In the genomic region with DNA sequence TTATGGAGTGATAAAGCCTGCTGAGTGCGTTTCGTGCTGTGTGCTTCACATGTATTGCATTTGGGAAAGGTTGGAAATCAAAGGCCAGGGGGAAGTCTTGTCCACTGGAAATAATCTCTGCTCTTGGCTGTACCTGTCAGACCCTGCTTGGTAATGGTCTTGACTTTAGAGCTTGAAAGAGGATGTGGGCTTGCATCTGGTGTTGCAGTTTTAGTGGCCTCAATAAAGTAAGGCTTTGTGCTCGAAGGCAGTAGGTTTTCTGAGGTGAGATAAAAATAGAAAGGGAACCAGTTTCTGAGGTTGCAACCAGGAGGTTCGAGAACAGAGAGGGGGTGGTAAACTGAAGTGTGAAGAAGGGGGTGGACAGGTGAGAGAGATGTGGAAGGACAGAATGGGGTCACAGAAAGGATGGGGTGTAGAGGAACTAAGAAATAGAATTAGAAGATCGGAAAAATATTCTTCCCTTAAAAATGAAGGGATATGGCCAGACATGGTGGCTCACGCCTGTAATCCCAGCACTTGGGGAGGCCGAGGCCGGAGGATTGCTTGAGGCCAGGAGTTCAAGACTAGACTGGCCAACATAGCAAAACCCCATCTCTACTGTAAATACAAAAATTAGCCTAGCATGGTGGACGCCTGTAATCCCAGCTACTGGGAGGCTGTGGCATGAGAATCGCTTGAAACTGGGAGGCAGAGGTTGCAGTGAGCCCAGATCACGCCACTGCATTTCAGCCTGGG, we compare ENCODE assay signal across 8 cellular contexts. TPM values are rescaled to one million over a fixed set of nuclear protein-coding genes. Genes with fewer than 3 reads are reported as not detected.
DNase-seq lines count a peak whose midpoint lies in the region; TF ChIP-seq lines count a peak whose summit lies in the region.

No MANE protein-coding gene starts in this region.

- H3K18ac ChIP-seq in mesenchymal stem cell (ENCODE audit: low read depth in 1 of 2, low read length in 2 of 2): no peak overlapping the region

- no peak for TF ChIP-seq CTCF in adrenal gland (IDR thresholded peaks at IDR 0.05)

- H3K4me1 ChIP-seq in CD4-positive, alpha-beta memory T cell (ENCODE audit: insufficient read depth, low read length): peaks cover 46% of the 10 kb centered on the region
- H3K4me1 ChIP-seq in adrenal gland (replicated peaks in 1 of 2) (peaks cover 38 to 40% of the 10 kb centered on the region in 2 donors), mesenchymal stem cell (ENCODE audit: control insufficient read depth, insufficient read depth, low read depth, low read length) (peaks cover 10% of the 10 kb centered on the region)

- H2BK12ac ChIP-seq in mesenchymal stem cell (ENCODE audit: low read length in 2 of 2): no peak overlapping the region

- H3K27me3 ChIP-seq in CD4-positive, alpha-beta memory T cell (ENCODE audit: insufficient read depth, low read length): no peaks in the 10 kb centered on the region
- H3K27me3 ChIP-seq in adrenal gland (no peaks in the 10 kb centered on the region), mesenchymal stem cell (ENCODE audit: control insufficient read depth in 1 of 2, insufficient read depth in 1 of 2, low read length in 2 of 2) (no peaks in the 10 kb centered on the region)

- peak overlapping the region in 1 of 2 experiments; percentile 39 for H3K4ac ChIP-seq in mesenchymal stem cell (ENCODE audit: low read depth in 1 of 2, low read length in 2 of 2)

- no peak overlapping the region for H2BK15ac ChIP-seq in mesenchymal stem cell (ENCODE audit: low read depth, poor library complexity, severe bottlenecking)

- H3K4me3 ChIP-seq in CD4-positive, alpha-beta memory T cell (ENCODE audit: low read length in 2 of 2): peak overlapping the region; percentile 67 to 70
- H3K4me3 ChIP-seq in adrenal gland: peak overlapping the region in 1 of 4 donors; percentile 80
- peak overlapping the region in 1 of 2 experiments; percentile 90 for H3K4me3 ChIP-seq in mesenchymal stem cell (ENCODE audit: insufficient read depth in 1 of 2, low read depth in 1 of 2, low read length in 2 of 2)

- TF ChIP-seq POLR2A in GM19099 (IDR thresholded peaks at IDR 0.05; ENCODE audit: extremely low read depth, insufficient read length, low read depth) (peak; percentile 71), adrenal gland (IDR thresholded peaks at IDR 0.05) (no peak)

- peaks cover 5 to 32% of the 10 kb centered on the region in 2 donors for H3K36me3 Mint-ChIP-seq in CD4-positive, alpha-beta memory T cell

- no peak overlapping the region for H2AK5ac ChIP-seq in mesenchymal stem cell (ENCODE audit: low read length, severe bottlenecking)

- H3K9me3 Mint-ChIP-seq in CD4-positive, alpha-beta memory T cell: no peaks in the 10 kb centered on the region

- peaks cover 7% of the 10 kb centered on the region for H3K79me1 ChIP-seq in mesenchymal stem cell (replicated peaks; ENCODE audit: low read length, poor library complexity, severe bottlenecking)

- DNase-seq in CD4-positive, alpha-beta memory T cell: peak in 3 of 5 donors; percentile 16 to 22 (median 19)
- DNase-seq in KBM-7: peak; percentile 74
- no peak for DNase-seq in adrenal gland
- DNase-seq in mesenchymal stem cell: no peak
- no peak for DNase-seq in ecto neural progenitor cell (ENCODE audit: low spot score)
- DNase-seq in NCI-H345 (lab: John Stamatoyannopoulos, UW): no peak
- DNase-seq in occipital lobe (lab: John Stamatoyannopoulos, UW): no peak

- no peak overlapping the region for H2BK120ac ChIP-seq in mesenchymal stem cell (ENCODE audit: low read depth, low read length)

- 62 to 68% (median 66%) methylated on average over 11 of the region's 11 CpGs for WGBS in adrenal gland, 4 donors
- WGBS in mesenchymal stem cell: 77% methylated on average over 9 of the region's 11 CpGs

- peaks cover 28 to 68% (median 39%) of the 10 kb centered on the region in 4 donors for H3K4me1 Mint-ChIP-seq in CD4-positive, alpha-beta memory T cell

- CTCF ChIA-PET in CD4-positive, alpha-beta memory T cell (lab: Charles Lee; ENCODE audit: partially characterized antibody): interaction anchor here (0.7 to 1.5 kb wide), 4 partner anchors 33 to 1305 kb away, joined by 3 to 5 read pairs (median 3); no protein-coding TSS in a partner anchor

- no peak overlapping the region for H3K14ac ChIP-seq in mesenchymal stem cell (ENCODE audit: low read length in 2 of 2)

- H2AFZ ChIP-seq in mesenchymal stem cell (ENCODE audit: low read depth, low read length): no peak overlapping the region

- H3K4me2 ChIP-seq in mesenchymal stem cell (ENCODE audit: low read length, poor library complexity, severe bottlenecking): peak overlapping the region; percentile 77

- peak overlapping the region; percentile 89 for H3K27ac ChIP-seq in CD4-positive, alpha-beta memory T cell (ENCODE audit: low read depth, low read length)
- H3K27ac ChIP-seq in adrenal gland: peak overlapping the region; percentile 90 to 99 (median 93)
- H3K27ac ChIP-seq in mesenchymal stem cell (ENCODE audit: low read length, poor library complexity, severe bottlenecking): peak overlapping the region; percentile 4

- H3K9me3 ChIP-seq in CD4-positive, alpha-beta memory T cell (ENCODE audit: control insufficient read depth in 1 of 2, low read length in 2 of 2): no peaks in the 10 kb centered on the region
- no peaks in the 10 kb centered on the region for H3K9me3 ChIP-seq in adrenal gland (replicated peaks in 1 of 3)
- no peaks in the 10 kb centered on the region for H3K9me3 ChIP-seq in mesenchymal stem cell (ENCODE audit: control insufficient read depth, low read length)

- H4K8ac ChIP-seq in mesenchymal stem cell (ENCODE audit: low read length): no peak overlapping the region

- H3K9ac ChIP-seq in mesenchymal stem cell (ENCODE audit: low read length): peak overlapping the region; percentile 98

- no peak overlapping the region for H2BK5ac ChIP-seq in mesenchymal stem cell (ENCODE audit: low read depth, low read length, poor library complexity, severe bottlenecking)

- peak overlapping the region; percentile 94 to 100 (median 96) for H3K4me3 Mint-ChIP-seq in CD4-positive, alpha-beta memory T cell

- H3K23ac ChIP-seq in mesenchymal stem cell (ENCODE audit: low read length in 2 of 2): peak overlapping the region; percentile 59 to 73

- in situ Hi-C loops in KBM-7 (cut with MboI; ENCODE audit: low pct_unique_long_range_greater_than_20kb, low sequenced_read_pairs): no loop called here

- H3K27me3 Mint-ChIP-seq in CD4-positive, alpha-beta memory T cell: no peaks in the 10 kb centered on the region

- intact Hi-C loops in CD4-positive, alpha-beta memory T cell (cut with micrococcal nuclease): loop anchor here (5.0 kb wide), 2 partner anchors 143 to 308 kb away; a partner anchor contains a TSS
- intact Hi-C loops in adrenal gland (cut with DNase I): no loop called here

- POLR2A ChIA-PET in CD4-positive, alpha-beta memory T cell (lab: Charles Lee; ENCODE audit: partially characterized antibody): interaction anchor here (1.0 to 3.4 kb wide), 3 partner anchors 20 to 363 kb away, joined by 8 to 22 read pairs (median 9); a partner anchor contains a TSS

- no peak overlapping the region for H4K91ac ChIP-seq in mesenchymal stem cell (ENCODE audit: low read length)

- H3K36me3 ChIP-seq in CD4-positive, alpha-beta memory T cell (ENCODE audit: insufficient read depth, low read length): no peaks in the 10 kb centered on the region
- H3K36me3 ChIP-seq in adrenal gland (replicated peaks in 1 of 2): no peaks in the 10 kb centered on the region
- H3K36me3 ChIP-seq in mesenchymal stem cell (ENCODE audit: control insufficient read depth in 1 of 2, insufficient read depth in 2 of 2, low read depth in 1 of 2, low read length in 2 of 2): peaks cover 3 to 6% of the 10 kb centered on the region in 2 experiments

- peak overlapping the region; percentile 81 to 95 (median 85) for H3K27ac Mint-ChIP-seq in CD4-positive, alpha-beta memory T cell

RNA-seq across cellular contexts. Expression of a gene that starts 1.5 kb away (rescaled TPM):
- total RNA-seq in CD4-positive, alpha-beta memory T cell: 10 to 100 TPM; 63.2 to 65.5 TPM
- 10 to 100 TPM in 1 of 2 donors, 1 to 10 TPM in 1; 6.5 to 14.0 TPM for polyA plus RNA-seq in CD4-positive, alpha-beta memory T cell
- total RNA-seq in adrenal gland (10 to 100 TPM; 14.0 to 50.1 (median 32.9) TPM), occipital lobe (42.7 TPM)
- polyA plus RNA-seq in adrenal gland: 10 to 100 TPM; 14.0 to 45.9 (median 22.4) TPM
- polyA plus RNA-seq in mesenchymal stem cell (2013, experiment 1 of 2): 11.4 TPM
- polyA plus RNA-seq in mesenchymal stem cell (2013, experiment 2 of 2): 11.2 TPM

RNA-seq across cellular contexts. Expression of a gene that starts 1.8 kb away (rescaled TPM):
- 100 to 1,000 TPM; 110 to 114 TPM for total RNA-seq in CD4-positive, alpha-beta memory T cell
- 10 to 100 TPM; 46.6 to 70.0 TPM for polyA plus RNA-seq in CD4-positive, alpha-beta memory T cell
- total RNA-seq in adrenal gland: 100 to 1,000 TPM in 4 of 8 donors, 10 to 100 TPM in 4; 73.9 to 190 (median 97.0) TPM
- polyA plus RNA-seq in adrenal gland: 100 to 1,000 TPM in 1 of 3 donors, 10 to 100 TPM in 2; 55.5 to 183 (median 56.1) TPM
- polyA plus RNA-seq in mesenchymal stem cell (2013, experiment 1 of 2): 121 TPM
- 121 TPM for polyA plus RNA-seq in mesenchymal stem cell (2013, experiment 2 of 2)
- 43.4 TPM for total RNA-seq in occipital lobe

RNA-seq across cellular contexts. Expression of a gene that starts 51.7 kb away (rescaled TPM):
- not detected for total RNA-seq in CD4-positive, alpha-beta memory T cell
- polyA plus RNA-seq in CD4-positive, alpha-beta memory T cell: not detected
- total RNA-seq in adrenal gland: 10 to 100 TPM; 12.6 to 72.0 (median 45.6) TPM
- 10 to 100 TPM; 15.8 to 67.3 (median 34.8) TPM for polyA plus RNA-seq in adrenal gland
- polyA plus RNA-seq in mesenchymal stem cell (2013, experiment 1 of 2): 0.32 TPM
- polyA plus RNA-seq in mesenchymal stem cell (2013, experiment 2 of 2): 0.33 TPM
- 17.0 TPM for total RNA-seq in occipital lobe

Comparison
In these comparisons a context has a peak if more than half of its experiments do, and no peak if none do; other contexts are left out.
1. DNase-seq: peak in CD4-positive, alpha-beta memory T cell (3 of 5) and KBM-7 (single experiment); none in adrenal gland (0 of 7), mesenchymal stem cell (single experiment), ecto neural progenitor cell (single experiment), NCI-H345 (single experiment) and occipital lobe (single experiment).
2. H3K27ac ChIP-seq: peak in every context shown above with its lines; median percentile 93 in adrenal gland; 89 in CD4-positive, alpha-beta memory T cell; 4 in mesenchymal stem cell.
3. RNA of a gene that starts 51.7 kb away (total RNA-seq): 12.6 to 72.0 TPM in adrenal gland and 17.0 TPM in occipital lobe (single experiment); not detected in CD4-positive, alpha-beta memory T cell; every median in the first group is over 10 times any median in the second.